In the genomic region with DNA sequence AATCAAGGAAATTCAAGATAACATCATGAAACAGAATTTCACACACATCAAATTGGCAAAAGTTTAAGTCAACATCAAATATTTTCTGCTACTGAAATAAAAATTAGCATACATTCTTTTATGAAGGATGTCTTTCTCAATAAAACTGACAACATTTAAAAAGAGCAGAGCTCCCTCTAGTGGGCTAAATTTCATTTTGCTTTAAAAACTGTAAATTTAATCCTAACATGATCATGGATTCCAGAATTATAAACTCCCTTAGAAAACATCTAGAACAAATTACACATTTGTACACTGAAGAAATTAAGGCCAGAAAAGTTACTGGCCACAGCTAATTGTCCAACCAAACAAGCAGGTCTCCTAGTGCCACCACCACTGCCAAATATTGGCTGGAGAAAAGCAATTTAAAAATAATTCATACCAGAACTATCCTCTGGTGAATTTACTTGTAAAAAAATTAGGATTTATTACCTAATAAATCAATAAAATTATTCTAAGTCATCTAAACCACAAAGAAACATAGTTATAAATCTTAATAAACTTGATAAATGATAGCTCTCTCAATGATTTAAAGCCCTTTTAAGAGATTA, we compare ENCODE assay signal across 8 cellular contexts. TPM values are rescaled to one million over a fixed set of nuclear protein-coding genes. Genes with fewer than 3 reads are reported as not detected.
DNase-seq lines count a peak whose midpoint lies in the region; ATAC-seq and TF ChIP-seq lines count a peak whose summit lies in the region.

No MANE protein-coding gene starts in this region.

- peak; percentile 12 for DNase-seq in NCI-H2171 treated with DMSO at 0.1 percent for 48 hours (lab: John Stamatoyannopoulos, UW)
- no peak for DNase-seq in NCI-H2171 (lab: John Stamatoyannopoulos, UW)
- peak; percentile 47 for DNase-seq in MV-4-11 (lab: John Stamatoyannopoulos, UW)
- DNase-seq in colonic mucosa: no peak
- DNase-seq in osteoblast (ENCODE audit: insufficient read length, low spot score, missing footprints): peak; percentile 80
- no peak for DNase-seq in activated CD4-positive, alpha-beta T cell treated with anti-CD3 and anti-CD28 coated beads, Interleukin-2, amount 50 U/mL, for 48 hours
- no peak for DNase-seq in activated T-cell treated with anti-CD3 and anti-CD28 coated beads, Interleukin-2, amount 50 U/mL, for 48 hours

- no peaks in the 10 kb centered on the region for H3K27me3 ChIP-seq in colonic mucosa
- no peaks in the 10 kb centered on the region for H3K27me3 ChIP-seq in osteoblast (ENCODE audit: insufficient read depth, low read length)

- H3K4me3 ChIP-seq in colonic mucosa (no peak overlapping the region), osteoblast (ENCODE audit: insufficient read depth, low read length) (no peak overlapping the region)

- peaks cover 10% of the 10 kb centered on the region for H3K4me1 ChIP-seq in colonic mucosa
- no peaks in the 10 kb centered on the region for H3K4me1 ChIP-seq in osteoblast (ENCODE audit: insufficient read depth, low read length)

- no peak overlapping the region for H3K9ac ChIP-seq in colonic mucosa (ENCODE audit: low read depth in 2 of 2, low read length in 2 of 2)

- H3K36me3 ChIP-seq in colonic mucosa (no peaks in the 10 kb centered on the region), osteoblast (ENCODE audit: insufficient read depth, low read length) (no peaks in the 10 kb centered on the region)

- ATAC-seq in HG03571 (IDR thresholded peaks at IDR 0.05; ENCODE audit: unreplicated experiment): no peak

- no peaks in the 10 kb centered on the region for H4K20me1 ChIP-seq in osteoblast (ENCODE audit: insufficient read depth, low read length)

- TF ChIP-seq CTCF in colonic mucosa (IDR thresholded peaks at IDR 0.05) (peak; percentile 65), osteoblast (IDR thresholded peaks at IDR 0.05; ENCODE audit: extremely low read depth, low read depth, low read length) (peak; percentile 69)

- H3K79me2 ChIP-seq in osteoblast (ENCODE audit: insufficient read depth, low read length): peaks cover 8% of the 10 kb centered on the region

- intact Hi-C loops in colonic mucosa (cut with DNase I): loop anchor here (5.0 kb wide), 1 partner anchor 862 kb away; no protein-coding TSS in a partner anchor

- H3K27ac ChIP-seq in colonic mucosa: no peak overlapping the region
- no peak overlapping the region for H3K27ac ChIP-seq in osteoblast (ENCODE audit: low read depth, low read length)

- peak overlapping the region; percentile 31 for H2AFZ ChIP-seq in osteoblast (ENCODE audit: low read length)

- H3K4me2 ChIP-seq in osteoblast (ENCODE audit: insufficient read depth, low read length): no peak overlapping the region

- H3K9me3 ChIP-seq in colonic mucosa (no peaks in the 10 kb centered on the region), osteoblast (ENCODE audit: low read depth, low read length) (no peaks in the 10 kb centered on the region)

RNA-seq across cellular contexts. Expression of gene DEPDC1B, which starts 31.2 kb away (rescaled TPM):
- 10 to 100 TPM in 1 of 2 donors, 1 to 10 TPM in 1; 8.4 to 25.1 TPM for total RNA-seq in colonic mucosa
- 1.4 and 1.8 TPM in 2 replicates for total RNA-seq in osteoblast

Comparison
In these comparisons a context has a peak if more than half of its experiments do, and no peak if none do; other contexts are left out.
1. DNase-seq: peak in NCI-H2171 treated with DMSO at 0.1 percent for 48 hours (single experiment), MV-4-11 (single experiment) and osteoblast (single experiment); none in NCI-H2171 (single experiment), colonic mucosa (single experiment), activated CD4-positive, alpha-beta T cell treated with anti-CD3 and anti-CD28 coated beads, Interleukin-2, amount 50 U/mL, for 48 hours (0 of 2) and activated T-cell treated with anti-CD3 and anti-CD28 coated beads, Interleukin-2, amount 50 U/mL, for 48 hours (0 of 2).